In the genomic region with DNA sequence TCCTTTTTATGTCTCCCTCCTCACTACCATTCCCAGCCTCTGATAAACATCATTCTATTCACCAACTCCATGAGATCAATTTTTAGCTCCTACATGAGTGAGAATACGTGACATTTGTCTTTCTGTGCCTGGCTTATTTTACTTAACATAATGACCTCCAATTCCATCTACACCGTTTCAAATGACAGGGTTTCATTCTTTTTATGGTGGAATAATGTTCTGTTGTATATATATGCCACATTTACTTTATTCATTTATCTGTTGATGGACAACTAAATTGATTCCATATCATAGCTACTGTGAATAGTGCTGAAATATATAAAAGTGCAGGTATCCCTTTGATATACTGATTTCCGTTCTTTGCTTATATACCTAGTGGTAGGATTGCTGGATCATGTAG, we compare ENCODE assay signal across 7 cellular contexts.
"Had no signal": no experiment of that assay in that cellular context is flagged by ENCODE, and none has a peak within 500 bp of the region (broad histone marks: within the 10 kb centered on the region; RNA-seq: fewer than 3 reads in every experiment).

No MANE protein-coding gene starts in this region.

- H3K4me3 ChIP-seq: K562 had no signal

- FAIRE-seq: HepG2, HTR-8/SVneo, K562 had no signal

- ATAC-seq: HepG2, K562 had no signal

- H3K27ac ChIP-seq: HL-60 had no signal

- DNase-seq: IMR-90, KBM-7, KG1 had no signal
